8 cellular contexts compared by ENCODE assay signal in genomic region chr12:19431407-19432308, GRCh38. TPM values are rescaled to one million over a fixed set of nuclear protein-coding genes. Genes with fewer than 3 reads are reported as not detected.
DNase-seq lines count a peak whose midpoint lies in the region; ATAC-seq and TF ChIP-seq lines count a peak whose summit lies in the region.

No MANE protein-coding gene starts in this region.

- CTCF ChIA-PET in activated CD8-positive, alpha-beta memory T cell treated with anti-CD3 and anti-CD28 coated beads, Interleukin-2, amount 10 ng/mL, durations not matched to agents 7 days and 5 days (lab: Charles Lee), result interaction anchor here (0.6 to 1.7 kb wide), 3 partner anchors 24 to 144 kb away, joined by 3 read pairs; no protein-coding TSS in a partner anchor

- H3K9me2 ChIP-seq in hepatocyte (replicated peaks; ENCODE audit: insufficient read depth), result no peaks in the 10 kb centered on the region

- H3K4me1 ChIP-seq in hepatocyte (ENCODE audit: insufficient read depth) (peaks cover 4% of the 10 kb centered on the region), vagina (peaks cover 14% of the 10 kb centered on the region), psoas muscle (no peaks in the 10 kb centered on the region)

- ATAC-seq in GM18867 (IDR thresholded peaks at IDR 0.05; ENCODE audit: unreplicated experiment), result peak; percentile 66
- ATAC-seq in HG03565 (IDR thresholded peaks at IDR 0.05; ENCODE audit: unreplicated experiment), result peak; percentile 57
- ATAC-seq in activated CD8-positive, alpha-beta memory T cell treated with anti-CD3 and anti-CD28 coated beads, Interleukin-2, amount 10 ng/mL, durations not matched to agents 7 days and 5 days, result peak; percentile 84
- ATAC-seq in psoas muscle, result no peak

- H3K79me2 ChIP-seq in hepatocyte, result no peaks in the 10 kb centered on the region

- H3K27ac ChIP-seq in hepatocyte (peak overlapping the region; percentile 50), vagina (no peak overlapping the region), psoas muscle (no peak overlapping the region)

- H3K27me3 ChIP-seq in hepatocyte (no peaks in the 10 kb centered on the region), vagina (no peaks in the 10 kb centered on the region), psoas muscle (ENCODE audit: insufficient read depth in 3 of 3, low read length in 2 of 3) (no peaks in the 10 kb centered on the region)

- peak; percentile 38 for DNase-seq in AG09319 (ENCODE audit: extremely low read depth, low read depth)
- DNase-seq in activated CD8-positive, alpha-beta memory T cell treated with anti-CD3 and anti-CD28 coated beads, Interleukin-2, amount 10 ng/mL, durations not matched to agents 7 days and 5 days, result peak; percentile 74
- DNase-seq in hepatocyte (ENCODE audit: low spot score), result no peak
- peak; percentile 22 to 42 for DNase-seq in vagina (ENCODE audit: extremely low spot score in 2 of 2)
- DNase-seq in HCEC 1CT, result no peak
- no peak for DNase-seq in psoas muscle

- H3K9me3 ChIP-seq in hepatocyte (ENCODE audit: low read depth) (no peaks in the 10 kb centered on the region), vagina (no peaks in the 10 kb centered on the region), psoas muscle (no peaks in the 10 kb centered on the region)

- WGBS in hepatocyte (ENCODE audit: low lambda C conversion rate, missing lambda C conversion rate), result 79% methylated on average over 5 of the region's 5 CpGs
- 56 to 74% (median 59%) methylated on average over 5 of the region's 5 CpGs for WGBS in psoas muscle, 3 donors

- H3K4me3 ChIP-seq in hepatocyte (no peak overlapping the region), vagina (no peak overlapping the region), psoas muscle (no peak overlapping the region)

- H3K4me3 Mint-ChIP-seq in activated CD8-positive, alpha-beta memory T cell treated with anti-CD3 and anti-CD28 coated beads, Interleukin-2, amount 10 ng/mL, durations not matched to agents 7 days and 5 days, result no peak overlapping the region

- H3K9me3 Mint-ChIP-seq in activated CD8-positive, alpha-beta memory T cell treated with anti-CD3 and anti-CD28 coated beads, Interleukin-2, amount 10 ng/mL, durations not matched to agents 7 days and 5 days (ENCODE audit: low read depth), result peaks cover 2% of the 10 kb centered on the region

- H4K20me1 ChIP-seq in hepatocyte (ENCODE audit: insufficient read depth, poor library complexity, severe bottlenecking), result no peaks in the 10 kb centered on the region

- peak overlapping the region; percentile 34 for H2AFZ ChIP-seq in hepatocyte

- H3K36me3 ChIP-seq in hepatocyte (replicated peaks; ENCODE audit: insufficient read depth, low read depth) (no peaks in the 10 kb centered on the region), vagina (no peaks in the 10 kb centered on the region), psoas muscle (ENCODE audit: insufficient read depth in 1 of 2, low read depth in 1 of 2) (no peaks in the 10 kb centered on the region)

- H3K36me3 Mint-ChIP-seq in activated CD8-positive, alpha-beta memory T cell treated with anti-CD3 and anti-CD28 coated beads, Interleukin-2, amount 10 ng/mL, durations not matched to agents 7 days and 5 days, result peaks cover 20% of the 10 kb centered on the region

- intact Hi-C loops in vagina (cut with DNase I), result no loop called here
- intact Hi-C loops in psoas muscle (cut with DNase I), result no loop called here

- no peak for TF ChIP-seq POLR2A in vagina (IDR thresholded peaks at IDR 0.05)

- no peaks in the 10 kb centered on the region for H3K27me3 Mint-ChIP-seq in activated CD8-positive, alpha-beta memory T cell treated with anti-CD3 and anti-CD28 coated beads, Interleukin-2, amount 10 ng/mL, durations not matched to agents 7 days and 5 days

- H3K4me1 Mint-ChIP-seq in activated CD8-positive, alpha-beta memory T cell treated with anti-CD3 and anti-CD28 coated beads, Interleukin-2, amount 10 ng/mL, durations not matched to agents 7 days and 5 days, result peaks cover 52% of the 10 kb centered on the region

- H3K27ac Mint-ChIP-seq in activated CD8-positive, alpha-beta memory T cell treated with anti-CD3 and anti-CD28 coated beads, Interleukin-2, amount 10 ng/mL, durations not matched to agents 7 days and 5 days, result peak overlapping the region; percentile 98

- no peak overlapping the region for H3K4me2 ChIP-seq in hepatocyte

- TF ChIP-seq CTCF in AG09319 (IDR thresholded peaks at IDR 0.05; ENCODE audit: low read depth, low read length) (no peak), hepatocyte (IDR thresholded peaks at IDR 0.05; ENCODE audit: poor library complexity) (no peak), vagina (IDR thresholded peaks at IDR 0.05) (no peak), psoas muscle (IDR thresholded peaks at IDR 0.05) (no peak)

RNA-seq across cellular contexts. Expression of gene AEBP2, which starts 7.6 kb away (rescaled TPM):
- 10 to 100 TPM; 59.6 to 76.1 TPM for total RNA-seq in activated CD8-positive, alpha-beta memory T cell treated with anti-CD3 and anti-CD28 coated beads, Interleukin-2, amount 10 ng/mL, durations not matched to agents 7 days and 5 days
- total RNA-seq in hepatocyte (17.3 and 22.5 TPM in 2 replicates), vagina (67.5 TPM), psoas muscle (10 to 100 TPM; 21.6 to 24.6 (median 23.8) TPM)
- polyA plus RNA-seq in hepatocyte (12.4 and 13.5 TPM in 2 replicates), psoas muscle (10 to 100 TPM in 1 of 3 donors, 1 to 10 TPM in 2; 5.3 to 14.1 (median 6.7) TPM)

Comparison
In these comparisons a context has a peak if more than half of its experiments do, and no peak if none do; other contexts are left out.
1. DNase-seq: peak in AG09319 (single experiment), activated CD8-positive, alpha-beta memory T cell treated with anti-CD3 and anti-CD28 coated beads, Interleukin-2, amount 10 ng/mL, durations not matched to agents 7 days and 5 days (single experiment) and vagina (2 of 2); none in hepatocyte (single experiment), HCEC 1CT (single experiment) and psoas muscle (0 of 2).
2. ATAC-seq: peak in GM18867 (single experiment), HG03565 (single experiment) and activated CD8-positive, alpha-beta memory T cell treated with anti-CD3 and anti-CD28 coated beads, Interleukin-2, amount 10 ng/mL, durations not matched to agents 7 days and 5 days (single experiment); none in psoas muscle (0 of 4).